In genomic region chr14:76990084-76990483, GRCh38 we compare ENCODE assay signal across 25 cellular contexts.
"Had no signal": no experiment of that assay in that cellular context is flagged by ENCODE, and none has a peak within 500 bp of the region (broad histone marks: within the 10 kb centered on the region; RNA-seq: fewer than 3 reads in every experiment).

No MANE protein-coding gene starts in this region.

- H3K36me3 Mint-ChIP-seq: activated CD4-positive, alpha-beta memory T cell treated with anti-CD3 and anti-CD28 coated beads for 36 hours; activated CD8-positive, alpha-beta memory T cell treated with anti-CD3 and anti-CD28 coated beads, Interleukin-2, amount 10 ng/mL, durations not matched to agents 7 days and 5 days; activated naive CD8-positive, alpha-beta T cell; brain; T-cell had no signal

- H3K27ac Mint-ChIP-seq: activated CD4-positive, alpha-beta memory T cell treated with anti-CD3 and anti-CD28 coated beads for 36 hours; activated CD4-positive, alpha-beta T cell treated with anti-CD3 and anti-CD28 coated beads for 36 hours; activated CD4-positive, alpha-beta T cell treated with anti-CD3 and anti-CD28 coated beads, Interleukin-2, amount 10 ng/mL, durations not matched to agents 24 days and 14 days; activated CD8-positive, alpha-beta memory T cell treated with anti-CD3 and anti-CD28 coated beads, Interleukin-2, amount 10 ng/mL, durations not matched to agents 7 days and 5 days; activated CD8-positive, alpha-beta T cell treated with anti-CD3 and anti-CD28 coated beads, Interleukin-2, amount 10 ng/mL, durations not matched to agents 7 days and 5 days; activated naive CD4-positive, alpha-beta T cell treated with anti-CD3 and anti-CD28 coated beads for 36 hours; activated T-helper 17 cell treated with anti-CD3 and anti-CD28 coated beads, Interleukin-2, amount 50 U/mL, for 72 hours; T-cell; T-helper 1 cell treated with Interleukin-12 subunit alpha and Interleukin-12 subunit beta and Interleukin-4 antibody, amounts not matched to agents 30 μg/mL and 1 μg/mL, for 36 hours had no signal

- H3K27me3 Mint-ChIP-seq: activated CD4-positive, alpha-beta memory T cell treated with anti-CD3 and anti-CD28 coated beads for 36 hours; activated CD4-positive, alpha-beta T cell treated with anti-CD3 and anti-CD28 coated beads for 36 hours; activated CD4-positive, alpha-beta T cell treated with anti-CD3 and anti-CD28 coated beads, Interleukin-2, amount 10 ng/mL, durations not matched to agents 24 days and 14 days; activated naive CD8-positive, alpha-beta T cell; activated T-helper 17 cell treated with anti-CD3 and anti-CD28 coated beads, Interleukin-2, amount 50 U/mL, for 72 hours had no signal

- H3K9me3 Mint-ChIP-seq: activated CD4-positive, alpha-beta memory T cell treated with anti-CD3 and anti-CD28 coated beads for 36 hours; activated CD4-positive, alpha-beta T cell treated with anti-CD3 and anti-CD28 coated beads, Interleukin-2, amount 10 ng/mL, durations not matched to agents 24 days and 14 days; activated naive CD4-positive, alpha-beta T cell treated with anti-CD3 and anti-CD28 coated beads for 36 hours; activated T-helper 17 cell treated with anti-CD3 and anti-CD28 coated beads, Interleukin-2, amount 50 U/mL, for 72 hours; T-cell; T-helper 1 cell treated with Interleukin-12 subunit alpha and Interleukin-12 subunit beta and Interleukin-4 antibody, amounts not matched to agents 30 μg/mL and 1 μg/mL, for 36 hours had no signal

- H3K4me1 Mint-ChIP-seq: activated T-helper 17 cell treated with anti-CD3 and anti-CD28 coated beads, Interleukin-2, amount 50 U/mL, for 72 hours had no signal

- H3K4me3 Mint-ChIP-seq: activated CD4-positive, alpha-beta memory T cell treated with anti-CD3 and anti-CD28 coated beads for 36 hours; activated CD4-positive, alpha-beta T cell treated with anti-CD3 and anti-CD28 coated beads for 36 hours; activated CD4-positive, alpha-beta T cell treated with anti-CD3 and anti-CD28 coated beads, Interleukin-2, amount 10 ng/mL, durations not matched to agents 24 days and 14 days; activated CD8-positive, alpha-beta memory T cell treated with anti-CD3 and anti-CD28 coated beads, Interleukin-2, amount 10 ng/mL, durations not matched to agents 7 days and 5 days; activated CD8-positive, alpha-beta T cell treated with anti-CD3 and anti-CD28 coated beads, Interleukin-2, amount 10 ng/mL, durations not matched to agents 7 days and 5 days; activated naive CD4-positive, alpha-beta T cell treated with anti-CD3 and anti-CD28 coated beads for 36 hours; activated naive CD8-positive, alpha-beta T cell; activated T-helper 17 cell treated with anti-CD3 and anti-CD28 coated beads, Interleukin-2, amount 50 U/mL, for 72 hours; T-cell; T-helper 1 cell treated with Interleukin-12 subunit alpha and Interleukin-12 subunit beta and Interleukin-4 antibody, amounts not matched to agents 30 μg/mL and 1 μg/mL, for 36 hours had no signal

- DNase-seq: activated CD4-positive, alpha-beta memory T cell treated with anti-CD3 and anti-CD28 coated beads for 36 hours; activated CD4-positive, alpha-beta T cell treated with anti-CD3 and anti-CD28 coated beads for 36 hours; activated CD4-positive, alpha-beta T cell treated with anti-CD3 and anti-CD28 coated beads, Interleukin-2, amount 10 ng/mL, durations not matched to agents 24 days and 14 days; activated CD4-positive, CD25-positive, alpha-beta regulatory T cell; activated CD4-positive, CD25-positive, alpha-beta regulatory T cell treated with anti-CD3 and anti-CD28 coated beads, Interleukin-2, amount 50 U/mL, for 72 hours; activated CD8-positive, alpha-beta memory T cell treated with anti-CD3 and anti-CD28 coated beads, Interleukin-2, amount 10 ng/mL, durations not matched to agents 7 days and 5 days; activated CD8-positive, alpha-beta memory T cell treated with anti-CD3 and anti-CD28 coated beads, Interleukin-2, amount 50 U/mL, for 48 hours; activated CD8-positive, alpha-beta T cell treated with anti-CD3 and anti-CD28 coated beads, Interleukin-2, amount 10 ng/mL, durations not matched to agents 7 days and 5 days; activated effector memory CD4-positive, alpha-beta T cell treated with anti-CD3 and anti-CD28 coated beads, Interleukin-2, amount 50 U/mL, for 16 hours; activated naive CD4-positive, alpha-beta T cell treated with anti-CD3 and anti-CD28 coated beads for 36 hours; central memory CD4-positive, alpha-beta T cell; cerebellar nuclear complex; colonic mucosa; effector CD8-positive, alpha-beta T cell; esophagus squamous epithelium; foreskin melanocyte; head of caudate nucleus; hippocampal formation; SW 1271; T-cell had no signal

- ATAC-seq: activated CD4-positive, alpha-beta T cell treated with anti-CD3 and anti-CD28 coated beads for 36 hours; activated CD8-positive, alpha-beta memory T cell treated with anti-CD3 and anti-CD28 coated beads, Interleukin-2, amount 10 ng/mL, durations not matched to agents 7 days and 5 days; activated CD8-positive, alpha-beta T cell treated with anti-CD3 and anti-CD28 coated beads, Interleukin-2, amount 10 ng/mL, durations not matched to agents 7 days and 5 days; activated T-helper 17 cell treated with anti-CD3 and anti-CD28 coated beads, Interleukin-2, amount 50 U/mL, for 72 hours; gastroesophageal sphincter; T-cell had no signal
